Comparison of ENCODE assay signal across 27 cellular contexts in genomic region chr2:44796771-44797170, GRCh38.
"Had no signal": no experiment of that assay in that cellular context is flagged by ENCODE, and none has a peak within 500 bp of the region (broad histone marks: within the 10 kb centered on the region; RNA-seq: fewer than 3 reads in every experiment).

No MANE protein-coding gene starts in this region.

- H3K9me3 Mint-ChIP-seq: activated CD4-positive, alpha-beta T cell treated with anti-CD3 and anti-CD28 coated beads, Interleukin-2, amount 10 ng/mL, durations not matched to agents 24 days and 14 days; activated T-helper 1 cell treated with anti-CD3 and anti-CD28 coated beads, Interleukin-12 subunit alpha, Interleukin-12 subunit beta, Interleukin-2, Interleukin-4 antibody, amounts not matched to agents 30 ng/mL and 10 ng/mL and 1 ng/mL, durations not matched to agents 14 hours and 24 hours and 36 hours; central memory CD8-positive, alpha-beta T cell; dendritic cell treated with granulocyte-macrophage colony-stimulating factor and Interleukin-4, amounts not matched to agents 40 ng/mL and 50 ng/mL, for 4 days; T-helper 1 cell treated with Interleukin-12 subunit alpha and Interleukin-12 subunit beta and Interleukin-4 antibody, amounts not matched to agents 30 μg/mL and 1 μg/mL, for 36 hours had no signal

- H3K4me1 Mint-ChIP-seq: activated CD4-positive, alpha-beta T cell treated with anti-CD3 and anti-CD28 coated beads, Interleukin-2, amount 10 ng/mL, durations not matched to agents 24 days and 14 days; activated CD8-positive, alpha-beta memory T cell treated with anti-CD3 and anti-CD28 coated beads, Interleukin-2, amount 10 ng/mL, durations not matched to agents 7 days and 5 days; central memory CD8-positive, alpha-beta T cell had no signal

- H3K36me3 Mint-ChIP-seq: activated CD4-positive, alpha-beta memory T cell treated with anti-CD3 and anti-CD28 coated beads for 36 hours; activated CD8-positive, alpha-beta memory T cell treated with anti-CD3 and anti-CD28 coated beads, Interleukin-2, amount 10 ng/mL, durations not matched to agents 7 days and 5 days had no signal

- H3K27ac Mint-ChIP-seq: activated CD4-positive, alpha-beta memory T cell treated with anti-CD3 and anti-CD28 coated beads for 36 hours; activated CD4-positive, alpha-beta T cell treated with anti-CD3 and anti-CD28 coated beads for 36 hours; activated CD4-positive, alpha-beta T cell treated with anti-CD3 and anti-CD28 coated beads, Interleukin-2, amount 10 ng/mL, durations not matched to agents 24 days and 14 days; activated CD8-positive, alpha-beta memory T cell treated with anti-CD3 and anti-CD28 coated beads, Interleukin-2, amount 10 ng/mL, durations not matched to agents 7 days and 5 days; activated CD8-positive, alpha-beta T cell treated with anti-CD3 and anti-CD28 coated beads, Interleukin-2, amount 10 ng/mL, durations not matched to agents 7 days and 5 days; activated naive CD8-positive, alpha-beta T cell; activated T-helper 1 cell treated with anti-CD3 and anti-CD28 coated beads, Interleukin-12 subunit alpha, Interleukin-12 subunit beta, Interleukin-2, Interleukin-4 antibody, amounts not matched to agents 30 ng/mL and 10 ng/mL and 1 ng/mL, durations not matched to agents 14 hours and 24 hours and 36 hours; dendritic cell treated with granulocyte-macrophage colony-stimulating factor and Interleukin-4, amounts not matched to agents 40 ng/mL and 50 ng/mL, for 4 days; endodermal cell; T-helper 1 cell treated with Interleukin-12 subunit alpha and Interleukin-12 subunit beta and Interleukin-4 antibody, amounts not matched to agents 30 μg/mL and 1 μg/mL, for 36 hours had no signal

- DNase-seq: activated CD4-positive, alpha-beta memory T cell treated with anti-CD3 and anti-CD28 coated beads for 36 hours; activated CD4-positive, alpha-beta T cell treated with anti-CD3 and anti-CD28 coated beads for 36 hours; activated CD4-positive, alpha-beta T cell treated with anti-CD3 and anti-CD28 coated beads, Interleukin-2, amount 10 ng/mL, durations not matched to agents 24 days and 14 days; activated CD4-positive, CD25-positive, alpha-beta regulatory T cell; activated CD4-positive, CD25-positive, alpha-beta regulatory T cell treated with anti-CD3 and anti-CD28 coated beads, Interleukin-2, amount 50 U/mL, for 72 hours; activated CD8-positive, alpha-beta memory T cell treated with anti-CD3 and anti-CD28 coated beads, Interleukin-2, amount 10 ng/mL, durations not matched to agents 7 days and 5 days; activated CD8-positive, alpha-beta memory T cell treated with anti-CD3 and anti-CD28 coated beads, Interleukin-2, amount 50 U/mL, for 4 hours; activated CD8-positive, alpha-beta T cell treated with anti-CD3 and anti-CD28 coated beads, Interleukin-2, amount 10 ng/mL, durations not matched to agents 7 days and 5 days; activated gamma-delta T cell; activated naive CD4-positive, alpha-beta T cell; activated naive CD4-positive, alpha-beta T cell treated with anti-CD3 and anti-CD28 coated beads, Interleukin-2, amount 50 U/mL, for 16 hours; activated T-cell treated with anti-CD3 and anti-CD28 coated beads, Interleukin-2, amount 50 U/mL, for 1 hour; activated T-cell treated with anti-CD3 and anti-CD28 coated beads, Interleukin-2, amount 50 U/mL, for 48 hours; amniotic stem cell; anterior cingulate cortex; brain microvascular endothelial cell; dorsolateral prefrontal cortex; effector memory CD4-positive, alpha-beta T cell; endodermal cell; foreskin fibroblast; head of caudate nucleus; T-helper 9 cell had no signal

- H3K4me3 Mint-ChIP-seq: activated CD4-positive, alpha-beta memory T cell treated with anti-CD3 and anti-CD28 coated beads for 36 hours; activated CD4-positive, alpha-beta T cell treated with anti-CD3 and anti-CD28 coated beads for 36 hours; activated CD4-positive, alpha-beta T cell treated with anti-CD3 and anti-CD28 coated beads, Interleukin-2, amount 10 ng/mL, durations not matched to agents 24 days and 14 days; activated CD8-positive, alpha-beta memory T cell treated with anti-CD3 and anti-CD28 coated beads, Interleukin-2, amount 10 ng/mL, durations not matched to agents 7 days and 5 days; activated CD8-positive, alpha-beta T cell treated with anti-CD3 and anti-CD28 coated beads, Interleukin-2, amount 10 ng/mL, durations not matched to agents 7 days and 5 days; activated naive CD8-positive, alpha-beta T cell; activated T-helper 1 cell treated with anti-CD3 and anti-CD28 coated beads, Interleukin-12 subunit alpha, Interleukin-12 subunit beta, Interleukin-2, Interleukin-4 antibody, amounts not matched to agents 30 ng/mL and 10 ng/mL and 1 ng/mL, durations not matched to agents 14 hours and 24 hours and 36 hours; central memory CD8-positive, alpha-beta T cell; dendritic cell treated with granulocyte-macrophage colony-stimulating factor and Interleukin-4, amounts not matched to agents 40 ng/mL and 50 ng/mL, for 4 days; endodermal cell; T-helper 1 cell treated with Interleukin-12 subunit alpha and Interleukin-12 subunit beta and Interleukin-4 antibody, amounts not matched to agents 30 μg/mL and 1 μg/mL, for 36 hours had no signal
